1 cellular context compared by ENCODE assay signal in the genomic region with DNA sequence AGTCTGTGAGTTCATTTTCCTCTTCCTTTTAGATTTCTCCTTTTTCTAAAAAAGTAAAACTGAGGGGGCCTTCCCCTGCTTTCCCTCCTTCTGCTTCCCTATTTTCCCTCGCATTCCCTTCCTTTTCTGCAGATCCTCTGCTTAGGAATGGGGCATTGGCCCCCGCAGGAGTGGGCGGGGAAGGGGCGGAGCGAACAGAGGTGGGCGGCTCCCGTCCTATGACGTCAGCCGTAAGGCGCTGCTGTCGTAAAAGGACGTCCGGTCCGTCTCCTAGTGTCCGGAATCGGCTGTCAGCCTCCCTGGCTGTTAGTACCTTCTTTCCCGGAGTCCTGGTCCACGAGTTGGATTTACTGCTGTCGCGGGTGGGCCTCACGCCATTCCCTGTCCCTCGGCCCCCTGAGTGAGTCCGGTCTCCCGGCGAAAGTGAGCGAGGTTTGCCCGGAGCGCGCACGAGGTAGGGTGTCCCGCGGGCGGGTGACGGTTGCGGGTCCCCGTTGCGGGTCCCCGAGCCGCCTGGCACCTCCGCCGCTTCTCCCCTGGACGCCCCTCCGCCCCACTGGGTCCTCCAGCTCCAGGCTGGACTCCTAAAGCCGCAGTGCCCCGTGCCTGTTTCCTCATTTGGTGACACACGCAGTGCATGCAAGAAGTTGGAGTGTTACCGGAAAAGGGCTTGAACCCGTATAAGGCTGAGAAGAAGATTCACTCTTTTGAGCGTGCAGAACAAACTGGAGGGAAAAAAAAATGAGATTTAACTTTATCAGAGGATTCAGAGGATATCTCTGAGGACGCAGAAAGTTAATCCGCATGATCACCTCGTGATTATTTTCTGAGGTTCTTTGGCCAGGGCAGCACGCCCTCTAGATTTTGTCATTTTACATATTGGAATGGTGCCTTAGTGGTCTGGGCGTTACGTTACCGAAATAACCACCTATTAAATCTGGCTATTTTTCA.
TF ChIP-seq lines count a peak whose summit lies in the region.

Gene ZNF330, plus strand, starts transcription at position 241 of the 951 bp plus-strand sequence. CDS start 1,477 bp downstream, outside the sequence.

TF ChIP-seq in HepG2, 621 proteins besides CTCF, POLR2A, EP300 and RAD21 (continued from another document and continues in another):
- TF ChIP-seq, protein P1, sequence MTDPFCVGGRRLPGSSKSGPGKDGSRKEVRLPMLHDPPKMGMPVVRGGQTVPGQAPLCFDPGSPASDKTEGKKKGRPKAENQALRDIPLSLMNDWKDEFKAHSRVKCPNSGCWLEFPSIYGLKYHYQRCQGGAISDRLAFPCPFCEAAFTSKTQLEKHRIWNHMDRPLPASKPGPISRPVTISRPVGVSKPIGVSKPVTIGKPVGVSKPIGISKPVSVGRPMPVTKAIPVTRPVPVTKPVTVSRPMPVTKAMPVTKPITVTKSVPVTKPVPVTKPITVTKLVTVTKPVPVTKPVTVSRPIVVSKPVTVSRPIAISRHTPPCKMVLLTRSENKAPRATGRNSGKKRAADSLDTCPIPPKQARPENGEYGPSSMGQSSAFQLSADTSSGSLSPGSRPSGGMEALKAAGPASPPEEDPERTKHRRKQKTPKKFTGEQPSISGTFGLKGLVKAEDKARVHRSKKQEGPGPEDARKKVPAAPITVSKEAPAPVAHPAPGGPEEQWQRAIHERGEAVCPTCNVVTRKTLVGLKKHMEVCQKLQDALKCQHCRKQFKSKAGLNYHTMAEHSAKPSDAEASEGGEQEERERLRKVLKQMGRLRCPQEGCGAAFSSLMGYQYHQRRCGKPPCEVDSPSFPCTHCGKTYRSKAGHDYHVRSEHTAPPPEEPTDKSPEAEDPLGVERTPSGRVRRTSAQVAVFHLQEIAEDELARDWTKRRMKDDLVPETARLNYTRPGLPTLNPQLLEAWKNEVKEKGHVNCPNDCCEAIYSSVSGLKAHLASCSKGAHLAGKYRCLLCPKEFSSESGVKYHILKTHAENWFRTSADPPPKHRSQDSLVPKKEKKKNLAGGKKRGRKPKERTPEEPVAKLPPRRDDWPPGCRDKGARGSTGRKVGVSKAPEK (CRISPR knock-in tag; IDR thresholded peaks at IDR 0.05; ENCODE audit: borderline replicate concordance) = no peak
- TF ChIP-seq ZIK1 (CRISPR knock-in tag; IDR thresholded peaks at IDR 0.05; ENCODE audit: borderline replicate concordance, low read depth) (0 out of 2 replicates have a peak, but pooled peaks have one; percentile 46), PCBP1 (IDR thresholded peaks at IDR 0.05; ENCODE audit: borderline replicate concordance, low read depth, low read length) (0 out of 2 replicates have a peak, but pooled peaks have one; percentile 38), RXRB (CRISPR knock-in tag; IDR thresholded peaks at IDR 0.05; ENCODE audit: borderline replicate concordance) (peak; percentile 43; the same call in 1 of the 2 replicates), THAP8 (CRISPR knock-in tag; IDR thresholded peaks at IDR 0.05; ENCODE audit: borderline replicate concordance) (no peak; the same call in 1 of the 2 replicates), NCOA1 (CRISPR knock-in tag; IDR thresholded peaks at IDR 0.05) (0 out of 2 replicates have a peak, but pooled peaks have one; percentile 35), KDM2A (CRISPR knock-in tag; IDR thresholded peaks at IDR 0.05; ENCODE audit: borderline replicate concordance, low read depth) (peak; percentile 91), ZMYM4 (CRISPR knock-in tag; IDR thresholded peaks at IDR 0.05) (peak; percentile 99), ZNF788 (CRISPR knock-in tag; IDR thresholded peaks at IDR 0.05; ENCODE audit: borderline replicate concordance) (no peak), ZBTB14 (CRISPR knock-in tag; IDR thresholded peaks at IDR 0.05) (peak; percentile 53; the same call in 1 of the 2 replicates), ARID5B (CRISPR knock-in tag; IDR thresholded peaks at IDR 0.05) (peak; percentile 29; the same call in 1 of the 2 replicates), ARNT (IDR thresholded peaks at IDR 0.05) (no peak), TEAD2 (CRISPR knock-in tag; IDR thresholded peaks at IDR 0.05) (no peak), ZNF839 (CRISPR knock-in tag; IDR thresholded peaks at IDR 0.05; ENCODE audit: borderline replicate concordance) (0 out of 2 replicates have a peak, but pooled peaks have one; percentile 62), ZNF761 (CRISPR knock-in tag; conservative IDR thresholded peaks at IDR 0.05) (peak; percentile 74; the same call in 1 of the 2 replicates), FOXC1 (CRISPR knock-in tag; IDR thresholded peaks at IDR 0.05; ENCODE audit: borderline replicate concordance) (peak; percentile 89; the same call in 1 of the 2 replicates), FOXJ3 (CRISPR knock-in tag; IDR thresholded peaks at IDR 0.05; ENCODE audit: borderline replicate concordance) (no peak; the same call in 1 of the 2 replicates), ZNF75D (CRISPR knock-in tag; IDR thresholded peaks at IDR 0.05; ENCODE audit: borderline replicate concordance) (0 out of 2 replicates have a peak, but pooled peaks have one; percentile 21), JUNB (CRISPR knock-in tag; IDR thresholded peaks at IDR 0.05; ENCODE audit: borderline replicate concordance) (no peak), HNF1B (CRISPR knock-in tag; IDR thresholded peaks at IDR 0.05) (no peak), EED (CRISPR knock-in tag; IDR thresholded peaks at IDR 0.05) (peak; percentile 90; the same call in 1 of the 2 replicates), NFYC (CRISPR knock-in tag; IDR thresholded peaks at IDR 0.05) (peak; percentile 12; the same call in 1 of the 2 replicates), ZNF672 (CRISPR knock-in tag; IDR thresholded peaks at IDR 0.05) (no peak), ZNF274 (CRISPR knock-in tag; IDR thresholded peaks at IDR 0.05) (peak; percentile 24; the same call in 1 of the 2 replicates), ASH2L (IDR thresholded peaks at IDR 0.05; ENCODE audit: insufficient read length, low read depth, low read length) (peak; percentile 88), HNF4G (IDR thresholded peaks at IDR 0.05; ENCODE audit: borderline replicate concordance, low read depth, low read length) (no peak), HNF4G (CRISPR knock-in tag; IDR thresholded peaks at IDR 0.05; ENCODE audit: borderline replicate concordance, low read depth) (no peak), ZHX1 (CRISPR knock-in tag; IDR thresholded peaks at IDR 0.05; ENCODE audit: low read depth) (peak; percentile 65; the same call in 1 of the 2 replicates), MYPOP (CRISPR knock-in tag; IDR thresholded peaks at IDR 0.05) (0 out of 2 replicates have a peak, but pooled peaks have one; percentile 40), FIP1L1 (IDR thresholded peaks at IDR 0.05; ENCODE audit: borderline replicate concordance, insufficient read depth, low read depth, low read length) (no peak)
- TF ChIP-seq, protein P2, sequence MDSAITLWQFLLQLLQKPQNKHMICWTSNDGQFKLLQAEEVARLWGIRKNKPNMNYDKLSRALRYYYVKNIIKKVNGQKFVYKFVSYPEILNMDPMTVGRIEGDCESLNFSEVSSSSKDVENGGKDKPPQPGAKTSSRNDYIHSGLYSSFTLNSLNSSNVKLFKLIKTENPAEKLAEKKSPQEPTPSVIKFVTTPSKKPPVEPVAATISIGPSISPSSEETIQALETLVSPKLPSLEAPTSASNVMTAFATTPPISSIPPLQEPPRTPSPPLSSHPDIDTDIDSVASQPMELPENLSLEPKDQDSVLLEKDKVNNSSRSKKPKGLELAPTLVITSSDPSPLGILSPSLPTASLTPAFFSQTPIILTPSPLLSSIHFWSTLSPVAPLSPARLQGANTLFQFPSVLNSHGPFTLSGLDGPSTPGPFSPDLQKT (CRISPR knock-in tag; IDR thresholded peaks at IDR 0.05; ENCODE audit: borderline replicate concordance) = no peak
- TF ChIP-seq, protein P3, sequence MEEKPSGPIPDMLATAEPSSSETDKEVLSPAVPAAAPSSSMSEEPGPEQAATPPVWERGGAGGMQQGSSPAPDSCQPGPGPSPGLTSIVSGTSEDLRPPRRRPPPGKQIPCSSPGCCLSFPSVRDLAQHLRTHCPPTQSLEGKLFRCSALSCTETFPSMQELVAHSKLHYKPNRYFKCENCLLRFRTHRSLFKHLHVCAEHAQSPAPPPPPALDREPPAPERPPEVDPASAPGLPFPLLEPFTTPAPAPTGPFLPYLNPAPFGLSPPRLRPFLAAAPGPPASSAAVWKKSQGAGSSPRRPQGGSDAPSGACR (CRISPR knock-in tag; IDR thresholded peaks at IDR 0.05) = peak; percentile 34; the same call in 1 of the 2 replicates
- TF ChIP-seq, protein P4, sequence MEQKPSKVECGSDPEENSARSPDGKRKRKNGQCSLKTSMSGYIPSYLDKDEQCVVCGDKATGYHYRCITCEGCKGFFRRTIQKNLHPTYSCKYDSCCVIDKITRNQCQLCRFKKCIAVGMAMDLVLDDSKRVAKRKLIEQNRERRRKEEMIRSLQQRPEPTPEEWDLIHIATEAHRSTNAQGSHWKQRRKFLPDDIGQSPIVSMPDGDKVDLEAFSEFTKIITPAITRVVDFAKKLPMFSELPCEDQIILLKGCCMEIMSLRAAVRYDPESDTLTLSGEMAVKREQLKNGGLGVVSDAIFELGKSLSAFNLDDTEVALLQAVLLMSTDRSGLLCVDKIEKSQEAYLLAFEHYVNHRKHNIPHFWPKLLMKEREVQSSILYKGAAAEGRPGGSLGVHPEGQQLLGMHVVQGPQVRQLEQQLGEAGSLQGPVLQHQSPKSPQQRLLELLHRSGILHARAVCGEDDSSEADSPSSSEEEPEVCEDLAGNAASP (CRISPR knock-in tag; IDR thresholded peaks at IDR 0.05; ENCODE audit: borderline replicate concordance) = no peak
